Comparison of ENCODE assay signal across 8 cellular contexts in the genomic region with DNA sequence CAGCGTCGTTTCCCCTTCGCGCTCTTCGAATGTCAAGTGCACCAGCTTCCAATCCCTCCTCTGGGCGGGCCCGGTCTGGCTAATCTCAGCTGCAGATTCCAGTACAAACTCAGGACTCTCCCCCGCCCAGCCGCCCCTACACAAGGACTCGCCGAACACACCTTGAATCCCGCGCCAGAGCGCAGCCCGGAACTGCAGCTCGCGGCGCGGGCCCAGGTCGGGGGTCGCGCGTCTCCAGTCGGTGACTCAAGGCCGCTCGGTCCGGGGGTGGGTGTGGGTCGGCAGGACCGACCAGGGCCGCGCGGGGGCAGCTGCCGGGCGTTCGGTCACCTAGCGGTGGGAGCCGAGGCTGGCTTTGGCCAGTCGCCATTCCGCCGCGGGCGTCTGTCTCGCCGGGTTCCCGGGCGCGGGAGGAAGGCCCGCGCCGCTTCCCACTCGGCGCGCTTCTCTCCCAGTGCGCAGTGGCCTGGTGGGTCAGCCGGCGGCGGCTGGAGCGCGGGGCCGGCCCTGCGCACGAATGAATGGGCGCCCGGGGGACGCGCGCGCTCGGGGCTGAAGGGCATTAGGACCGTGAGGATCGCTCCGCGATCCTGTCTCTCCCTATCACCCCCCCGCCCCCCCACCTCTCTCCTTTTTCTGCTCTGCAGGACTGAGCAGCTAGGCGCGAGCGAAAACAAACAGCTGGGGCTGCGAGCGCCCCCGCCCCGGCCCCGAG. TPM values are rescaled to one million over a fixed set of nuclear protein-coding genes. Genes with fewer than 3 reads are reported as not detected.
DNase-seq lines count a peak whose midpoint lies in the region; ATAC-seq and TF ChIP-seq lines count a peak whose summit lies in the region.

TSS of gene GALNT16 (plus strand) at position 628 of the 715 bp plus-strand sequence. CDS start 133 bp downstream, outside the sequence.

- H3K4me3 ChIP-seq in mammary epithelial cell (replicated peaks in 1 of 3; ENCODE audit: insufficient read depth in 1 of 3, low read depth in 2 of 3, low read length in 3 of 3): peak within 1 kb of the TSS; percentile 31 to 43 (median 40)
- peak within 1 kb of the TSS; percentile 75 for H3K4me3 ChIP-seq in thoracic aorta

- H2AFZ ChIP-seq in mammary epithelial cell (ENCODE audit: low read depth, low read length): peak within 1 kb of the TSS; percentile 48

- H3K4me1 ChIP-seq in mammary epithelial cell (ENCODE audit: insufficient read depth, low read length): peaks cover 14% of the 10 kb centered on the region
- peaks cover 12 to 49% of the 10 kb centered on the region in 2 donors for H3K4me1 ChIP-seq in thoracic aorta (ENCODE audit: control insufficient read depth in 1 of 2, low read depth in 2 of 2)

- no TSS peak for BruUV-seq in mammary epithelial cell (replicated peaks; lab: Mats Ljungman, UMichigan)

- DNase-seq in DMS53 (lab: John Stamatoyannopoulos, UW) (peak; percentile 51), DMS53 treated with DMSO at 0.1 percent for 48 hours (lab: John Stamatoyannopoulos, UW; ENCODE audit: unreplicated experiment) (no peak), NCI-H1930 (lab: John Stamatoyannopoulos, UW) (peak; percentile 42 to 60), mammary epithelial cell (no peak), left kidney (ENCODE audit: low read depth, low spot score) (peak; percentile 86), thoracic aorta (ENCODE audit: low spot score) (no peak), globus pallidus (ENCODE audit: low spot score) (no peak)

- no peak for ATAC-seq in thoracic aorta (ENCODE audit: insufficient number of reproducible peaks, low FRiP score, low read depth)
- no peak for ATAC-seq in HG02642 (IDR thresholded peaks at IDR 0.05; ENCODE audit: poor library complexity, unreplicated experiment)

- H3K9me3 ChIP-seq in mammary epithelial cell (replicated peaks; ENCODE audit: insufficient read depth, low read length) (no peaks in the 10 kb centered on the region), thoracic aorta (no peaks in the 10 kb centered on the region)

- H3K36me3 ChIP-seq in mammary epithelial cell (ENCODE audit: insufficient read depth, low read length) (no peaks in the 10 kb centered on the region), thoracic aorta (no peaks in the 10 kb centered on the region)

- H4K20me1 ChIP-seq in mammary epithelial cell (ENCODE audit: insufficient read depth, low read length): no peaks in the 10 kb centered on the region

- no peak within 1 kb of the TSS for H3K9ac ChIP-seq in mammary epithelial cell (ENCODE audit: insufficient read depth, low read length)

- in situ Hi-C loops in mammary epithelial cell (cut with MboI; ENCODE audit: low sequenced_read_pairs in 2 of 2): loop anchor here (10.0 kb wide), 1 partner anchor 195 kb away; no protein-coding TSS in a partner anchor

- WGBS in mammary epithelial cell (ENCODE audit: low coverage, missing lambda C conversion rate): 26% methylated on average over 19 of the region's 82 CpGs

- TF ChIP-seq CTCF in mammary epithelial cell (conservative IDR thresholded peaks at IDR 0.05 in 1 of 2, IDR thresholded peaks at IDR 0.05 in 1 of 2; ENCODE audit: extremely low read depth in 1 of 2, insufficient read depth in 1 of 2, low read depth in 1 of 2, low read length in 2 of 2) (no peak), thoracic aorta (IDR thresholded peaks at IDR 0.05) (peak; percentile 47)

- peak within 1 kb of the TSS; percentile 90 for H3K4me2 ChIP-seq in mammary epithelial cell (ENCODE audit: insufficient read depth, low read depth, low read length)

- peaks cover 35% of the 10 kb centered on the region for H3K27me3 ChIP-seq in mammary epithelial cell (ENCODE audit: insufficient read depth, low read length)
- H3K27me3 ChIP-seq in thoracic aorta (replicated peaks; ENCODE audit: insufficient read depth): no peaks in the 10 kb centered on the region

- intact Hi-C loops in mammary epithelial cell (cut with micrococcal nuclease): loop anchor here (5.0 kb wide), 2 partner anchors 88 to 103 kb away; no protein-coding TSS in a partner anchor

- CTCF ChIA-PET in mammary epithelial cell (lab: Charles Lee; ENCODE audit: low non-redundant PET): interaction anchor here (0.6 kb wide), 1 partner anchor 206 kb away, joined by 8 read pairs; no protein-coding TSS in a partner anchor

- dilution Hi-C loops in mammary epithelial cell (cut with HindIII; ENCODE audit: low sequenced_read_pairs): loop anchor here (5.0 kb wide), 2 partner anchors 53 to 93 kb away; no protein-coding TSS in a partner anchor

- H3K79me2 ChIP-seq in mammary epithelial cell (ENCODE audit: insufficient read depth, low read length): no peaks in the 10 kb centered on the region

- no peak within 1 kb of the TSS for H3K27ac ChIP-seq in mammary epithelial cell (ENCODE audit: insufficient read depth, low read depth, low read length)
- H3K27ac ChIP-seq in thoracic aorta: peak within 1 kb of the TSS in 1 of 2 donors; percentile 21

RNA-seq across cellular contexts. Expression of gene GALNT16, which starts in this region (rescaled TPM):
- total RNA-seq in mammary epithelial cell (under 1 TPM; 0.09 to 0.67 TPM), thoracic aorta (10 to 100 TPM; 12.1 to 15.8 TPM)
- 0.07 TPM for polyA plus RNA-seq in mammary epithelial cell
- polyA minus RNA-seq in mammary epithelial cell: not detected

Comparison
In these comparisons a context has a peak if more than half of its experiments do, and no peak if none do; other contexts are left out.
1. RNA of gene GALNT16 (total RNA-seq): 12.1 to 15.8 TPM in thoracic aorta; 0.09 to 0.67 TPM in mammary epithelial cell; every median in the first group is over 4 times any median in the second.
2. DNase-seq: peak in DMS53 (single experiment), NCI-H1930 (2 of 2) and left kidney (single experiment); none in DMS53 treated with DMSO at 0.1 percent for 48 hours (single experiment), mammary epithelial cell (single experiment), thoracic aorta (single experiment) and globus pallidus (single experiment).